10 cellular contexts compared by ENCODE assay signal in genomic region chr5:32612134-32612888, GRCh38. TPM values are rescaled to one million over a fixed set of nuclear protein-coding genes. Genes with fewer than 3 reads are reported as not detected.
DNase-seq lines count a peak whose midpoint lies in the region; ATAC-seq and TF ChIP-seq lines count a peak whose summit lies in the region.
"Had no signal": no experiment of that assay in that cellular context is flagged by ENCODE, and none has a peak within 500 bp of the region (broad histone marks: within the 10 kb centered on the region; RNA-seq: fewer than 3 reads in every experiment).

No MANE protein-coding gene starts in this region.

- H3K4me1 Mint-ChIP-seq in neural progenitor cell = no peaks in the 10 kb centered on the region
- peaks cover 3% of the 10 kb centered on the region for H3K4me1 Mint-ChIP-seq in activated CD4-positive, alpha-beta T cell treated with anti-CD3 and anti-CD28 coated beads, Interleukin-2, amount 10 ng/mL, durations not matched to agents 24 days and 14 days

- H3F3A ChIP-seq in SK-N-SH (replicated peaks; ENCODE audit: insufficient read depth) = peaks cover 16% of the 10 kb centered on the region
- no peaks in the 10 kb centered on the region for H3F3A ChIP-seq in neural progenitor cell (ENCODE audit: low read depth)

- H3K36me3 Mint-ChIP-seq in neural progenitor cell = peaks cover 13% of the 10 kb centered on the region
- H3K36me3 Mint-ChIP-seq in activated CD4-positive, alpha-beta T cell treated with anti-CD3 and anti-CD28 coated beads, Interleukin-2, amount 10 ng/mL, durations not matched to agents 24 days and 14 days (ENCODE audit: low read depth) = peaks cover 17% of the 10 kb centered on the region

- intact Hi-C loops in activated CD4-positive, alpha-beta T cell treated with anti-CD3 and anti-CD28 coated beads, Interleukin-2, amount 10 ng/mL, durations not matched to agents 24 days and 14 days (cut with micrococcal nuclease) = loop anchor here (2.0 kb wide), 2 partner anchors 16 to 284 kb away; no protein-coding TSS in a partner anchor

- H3K79me2 ChIP-seq in SK-N-SH (ENCODE audit: insufficient read depth) (no peaks in the 10 kb centered on the region), neural progenitor cell (ENCODE audit: low read depth) (no peaks in the 10 kb centered on the region)

- TF ChIP-seq CTCF in SK-N-SH (IDR thresholded peaks at IDR 0.05) (no peak), lung (IDR thresholded peaks at IDR 0.05; ENCODE audit: control extremely low read depth, extremely low read depth) (no peak), neural progenitor cell (IDR thresholded peaks at IDR 0.05) (no peak)

- no peak for TF ChIP-seq RAD21 in SK-N-SH (IDR thresholded peaks at IDR 0.05; ENCODE audit: low read length)

- H3K9me3 ChIP-seq in SK-N-SH = no peaks in the 10 kb centered on the region
- no peaks in the 10 kb centered on the region for H3K9me3 ChIP-seq in lung (ENCODE audit: control insufficient read depth in 2 of 2, insufficient read depth in 1 of 2, low read length in 1 of 2)
- no peaks in the 10 kb centered on the region for H3K9me3 ChIP-seq in neural progenitor cell (ENCODE audit: low read depth)
- H3K9me3 ChIP-seq: esophagus squamous epithelium had no signal

- H3K4me2 ChIP-seq in SK-N-SH (no peak overlapping the region), neural progenitor cell (no peak overlapping the region)

- CTCF ChIA-PET in SK-N-SH (lab: Yijun Ruan, JAX) = interaction anchor here (0.6 to 2.9 kb wide), 21 partner anchors 9 to 380 kb away, joined by 3 to 27 read pairs (median 3); partner anchors contain the start of gene SUB1

- no peaks in the 10 kb centered on the region for H3K9me2 ChIP-seq in SK-N-SH

- ATAC-seq in lung (ENCODE audit: insufficient read depth, low FRiP score) = no peak
- no peak for ATAC-seq in HG03520 (IDR thresholded peaks at IDR 0.05; ENCODE audit: unreplicated experiment)

- peaks cover 0 to 3% of the 10 kb centered on the region in 2 experiments; a peak in 2 of 4 replicates for H3K4me1 ChIP-seq in SK-N-SH (ENCODE audit: control insufficient read depth in 1 of 2, insufficient read depth in 2 of 2, low read depth in 1 of 2, low read length in 1 of 2)
- H3K4me1 ChIP-seq in lung (ENCODE audit: control insufficient read depth in 2 of 2, insufficient read depth in 2 of 2, low read length in 2 of 2) = peaks cover 3 to 8% of the 10 kb centered on the region in 2 donors
- H3K4me1 ChIP-seq in neural progenitor cell = no peaks in the 10 kb centered on the region

- DNase-seq in DMS153 (lab: John Stamatoyannopoulos, UW) (peak; percentile 90), NCI-H128 (lab: John Stamatoyannopoulos, UW; ENCODE audit: unreplicated experiment) (peak; percentile 9), SK-N-SH (peak; percentile 9), lung (ENCODE audit: low spot score) (peak; percentile 30), NCI-H2196 treated with DMSO at 0.1 percent for 48 hours (lab: John Stamatoyannopoulos, UW; ENCODE audit: unreplicated experiment) (no peak), neural progenitor cell (ENCODE audit: low spot score) (no peak)
- DNase-seq in activated CD4-positive, alpha-beta T cell treated with anti-CD3 and anti-CD28 coated beads, Interleukin-2, amount 10 ng/mL, durations not matched to agents 24 days and 14 days = no peak

- H3K4me3 Mint-ChIP-seq in neural progenitor cell = no peak overlapping the region
- no peak overlapping the region for H3K4me3 Mint-ChIP-seq in activated CD4-positive, alpha-beta T cell treated with anti-CD3 and anti-CD28 coated beads, Interleukin-2, amount 10 ng/mL, durations not matched to agents 24 days and 14 days
- H3K4me3 Mint-ChIP-seq: CD4-positive, CD25-positive, alpha-beta regulatory T cell had no signal

- H3K27me3 ChIP-seq in SK-N-SH (ENCODE audit: insufficient read depth) (no peaks in the 10 kb centered on the region), lung (ENCODE audit: control insufficient read depth, insufficient read depth) (no peaks in the 10 kb centered on the region), neural progenitor cell (no peaks in the 10 kb centered on the region)
- H3K27me3 ChIP-seq: esophagus squamous epithelium had no signal

- H3K27me3 Mint-ChIP-seq in neural progenitor cell (ENCODE audit: insufficient read depth, low read depth) = peaks cover 2% of the 10 kb centered on the region
- no peaks in the 10 kb centered on the region for H3K27me3 Mint-ChIP-seq in activated CD4-positive, alpha-beta T cell treated with anti-CD3 and anti-CD28 coated beads, Interleukin-2, amount 10 ng/mL, durations not matched to agents 24 days and 14 days
- H3K27me3 Mint-ChIP-seq: CD4-positive, CD25-positive, alpha-beta regulatory T cell had no signal

- no peak overlapping the region for H3K27ac Mint-ChIP-seq in neural progenitor cell
- no peak overlapping the region for H3K27ac Mint-ChIP-seq in activated CD4-positive, alpha-beta T cell treated with anti-CD3 and anti-CD28 coated beads, Interleukin-2, amount 10 ng/mL, durations not matched to agents 24 days and 14 days

- H3K36me3 ChIP-seq in SK-N-SH (replicated peaks in 1 of 2; ENCODE audit: control insufficient read depth in 1 of 2, insufficient read depth in 2 of 2, low read length in 1 of 2) (peaks cover 0 to 23% of the 10 kb centered on the region in 2 experiments), lung (ENCODE audit: control insufficient read depth in 2 of 2, insufficient read depth in 2 of 2, low read length in 2 of 2) (peaks cover 0 to 2% of the 10 kb centered on the region in 2 donors), neural progenitor cell (no peaks in the 10 kb centered on the region)

- no peaks in the 10 kb centered on the region for H3K9me3 Mint-ChIP-seq in neural progenitor cell
- H3K9me3 Mint-ChIP-seq in activated CD4-positive, alpha-beta T cell treated with anti-CD3 and anti-CD28 coated beads, Interleukin-2, amount 10 ng/mL, durations not matched to agents 24 days and 14 days = no peaks in the 10 kb centered on the region
- H3K9me3 Mint-ChIP-seq: CD4-positive, CD25-positive, alpha-beta regulatory T cell had no signal

- 70% methylated on average over 10 of the region's 10 CpGs for WGBS in SK-N-SH (ENCODE audit: low lambda C conversion rate)
- 50 to 72% methylated on average over 10 of the region's 10 CpGs for WGBS in lung, 2 donors

- H2AFZ ChIP-seq in SK-N-SH (ENCODE audit: low read depth) (no peak overlapping the region), neural progenitor cell (replicated peaks) (no peak overlapping the region)

- H3K27ac ChIP-seq in SK-N-SH (ENCODE audit: low read depth in 2 of 2, low read length in 1 of 2) (peak overlapping the region in 1 of 2 experiments; percentile 6; a peak in 1 of 4 replicates), lung (ENCODE audit: low read depth in 1 of 2, low read length in 1 of 2) (peak overlapping the region in 1 of 2 donors; percentile 40), neural progenitor cell (no peak overlapping the region)
- H3K27ac ChIP-seq: esophagus squamous epithelium had no signal

- TF ChIP-seq EP300 in SK-N-SH (IDR thresholded peaks at IDR 0.05; ENCODE audit: borderline replicate concordance in 1 of 2, low read depth in 1 of 2, low read length in 1 of 2) = no peak

- no peaks in the 10 kb centered on the region for H4K20me1 ChIP-seq in SK-N-SH (ENCODE audit: insufficient read depth)
- no peaks in the 10 kb centered on the region for H4K20me1 ChIP-seq in neural progenitor cell (ENCODE audit: low read depth)

- no peak overlapping the region for H3K4me3 ChIP-seq in SK-N-SH (ENCODE audit: low read depth in 2 of 2, low read length in 1 of 2)
- H3K4me3 ChIP-seq in lung = no peak overlapping the region
- H3K4me3 ChIP-seq in neural progenitor cell = no peak overlapping the region
- H3K4me3 ChIP-seq: esophagus squamous epithelium had no signal

- no peak overlapping the region for H3K9ac ChIP-seq in SK-N-SH
- H3K9ac ChIP-seq in neural progenitor cell = no peak overlapping the region

- POLR2A ChIA-PET in SK-N-SH (lab: Yijun Ruan, JAX) = interaction anchor here (1.0 kb wide), 1 partner anchor 123 kb away, joined by 3 read pairs; no protein-coding TSS in a partner anchor

TF ChIP-seq in SK-N-SH, 30 proteins besides CTCF, POLR2A, EP300 and RAD21:
- TF ChIP-seq MXI1 (IDR thresholded peaks at IDR 0.05; ENCODE audit: low read depth, low read length) (no peak), NRF1 (IDR thresholded peaks at IDR 0.05; ENCODE audit: low read depth, low read length) (no peak), PBX3 (IDR thresholded peaks at IDR 0.05) (no peak), POLR2AphosphoS5 (IDR thresholded peaks at IDR 0.05; ENCODE audit: low read depth, low read length) (no peak), EZH2phosphoT487 (IDR thresholded peaks at IDR 0.05; ENCODE audit: borderline replicate concordance, low read depth) (no peak), CHD2 (IDR thresholded peaks at IDR 0.05; ENCODE audit: low read length, partially characterized antibody) (no peak), TEAD4 (IDR thresholded peaks at IDR 0.05; ENCODE audit: borderline replicate concordance, insufficient read depth) (no peak), GABPA (IDR thresholded peaks at IDR 0.05; ENCODE audit: low read depth) (no peak), RFX5 (IDR thresholded peaks at IDR 0.05; ENCODE audit: low read length) (no peak)

RNA-seq across cellular contexts. Expression of gene SUB1, which starts 27.0 kb away (rescaled TPM):
- polyA plus RNA-seq in SK-N-SH (2012; rRNA removed) (50.8 and 55.4 TPM in 2 replicates), lung (100 to 1,000 TPM; 145 to 165 TPM)
- 77.3 and 209 TPM in 2 replicates for polyA plus RNA-seq in SK-N-SH (2012; cell fraction: cytosol; rRNA removed)
- 17.9 and 39.8 TPM in 2 replicates for polyA plus RNA-seq in SK-N-SH (2012; cell fraction: nucleus; rRNA removed)
- total RNA-seq in lung (100 to 1,000 TPM; 126 to 234 TPM), neural progenitor cell (ENCODE audit: low replicate concordance) (324 and 789 TPM in 2 replicates)
- 403 and 404 TPM in 2 replicates for total RNA-seq in activated CD4-positive, alpha-beta T cell treated with anti-CD3 and anti-CD28 coated beads, Interleukin-2, amount 10 ng/mL, durations not matched to agents 24 days and 14 days

Comparison
In these comparisons a context has a peak if more than half of its experiments do, and no peak if none do; other contexts are left out.
1. DNase-seq: peak in DMS153 (single experiment), NCI-H128 (single experiment), SK-N-SH (single experiment) and lung (single experiment); none in NCI-H2196 treated with DMSO at 0.1 percent for 48 hours (single experiment), neural progenitor cell (single experiment) and activated CD4-positive, alpha-beta T cell treated with anti-CD3 and anti-CD28 coated beads, Interleukin-2, amount 10 ng/mL, durations not matched to agents 24 days and 14 days (single experiment).